ENCODE assay signal across 1 cellular context in genomic region chr16:57159447-57159846, GRCh38.
TF ChIP-seq lines count a peak whose summit lies in the region.

No MANE protein-coding gene starts in this region.

TF ChIP-seq in H1, 55 proteins besides CTCF, POLR2A, EP300 and RAD21 (continued from another document):
- TF ChIP-seq, protein P1, sequence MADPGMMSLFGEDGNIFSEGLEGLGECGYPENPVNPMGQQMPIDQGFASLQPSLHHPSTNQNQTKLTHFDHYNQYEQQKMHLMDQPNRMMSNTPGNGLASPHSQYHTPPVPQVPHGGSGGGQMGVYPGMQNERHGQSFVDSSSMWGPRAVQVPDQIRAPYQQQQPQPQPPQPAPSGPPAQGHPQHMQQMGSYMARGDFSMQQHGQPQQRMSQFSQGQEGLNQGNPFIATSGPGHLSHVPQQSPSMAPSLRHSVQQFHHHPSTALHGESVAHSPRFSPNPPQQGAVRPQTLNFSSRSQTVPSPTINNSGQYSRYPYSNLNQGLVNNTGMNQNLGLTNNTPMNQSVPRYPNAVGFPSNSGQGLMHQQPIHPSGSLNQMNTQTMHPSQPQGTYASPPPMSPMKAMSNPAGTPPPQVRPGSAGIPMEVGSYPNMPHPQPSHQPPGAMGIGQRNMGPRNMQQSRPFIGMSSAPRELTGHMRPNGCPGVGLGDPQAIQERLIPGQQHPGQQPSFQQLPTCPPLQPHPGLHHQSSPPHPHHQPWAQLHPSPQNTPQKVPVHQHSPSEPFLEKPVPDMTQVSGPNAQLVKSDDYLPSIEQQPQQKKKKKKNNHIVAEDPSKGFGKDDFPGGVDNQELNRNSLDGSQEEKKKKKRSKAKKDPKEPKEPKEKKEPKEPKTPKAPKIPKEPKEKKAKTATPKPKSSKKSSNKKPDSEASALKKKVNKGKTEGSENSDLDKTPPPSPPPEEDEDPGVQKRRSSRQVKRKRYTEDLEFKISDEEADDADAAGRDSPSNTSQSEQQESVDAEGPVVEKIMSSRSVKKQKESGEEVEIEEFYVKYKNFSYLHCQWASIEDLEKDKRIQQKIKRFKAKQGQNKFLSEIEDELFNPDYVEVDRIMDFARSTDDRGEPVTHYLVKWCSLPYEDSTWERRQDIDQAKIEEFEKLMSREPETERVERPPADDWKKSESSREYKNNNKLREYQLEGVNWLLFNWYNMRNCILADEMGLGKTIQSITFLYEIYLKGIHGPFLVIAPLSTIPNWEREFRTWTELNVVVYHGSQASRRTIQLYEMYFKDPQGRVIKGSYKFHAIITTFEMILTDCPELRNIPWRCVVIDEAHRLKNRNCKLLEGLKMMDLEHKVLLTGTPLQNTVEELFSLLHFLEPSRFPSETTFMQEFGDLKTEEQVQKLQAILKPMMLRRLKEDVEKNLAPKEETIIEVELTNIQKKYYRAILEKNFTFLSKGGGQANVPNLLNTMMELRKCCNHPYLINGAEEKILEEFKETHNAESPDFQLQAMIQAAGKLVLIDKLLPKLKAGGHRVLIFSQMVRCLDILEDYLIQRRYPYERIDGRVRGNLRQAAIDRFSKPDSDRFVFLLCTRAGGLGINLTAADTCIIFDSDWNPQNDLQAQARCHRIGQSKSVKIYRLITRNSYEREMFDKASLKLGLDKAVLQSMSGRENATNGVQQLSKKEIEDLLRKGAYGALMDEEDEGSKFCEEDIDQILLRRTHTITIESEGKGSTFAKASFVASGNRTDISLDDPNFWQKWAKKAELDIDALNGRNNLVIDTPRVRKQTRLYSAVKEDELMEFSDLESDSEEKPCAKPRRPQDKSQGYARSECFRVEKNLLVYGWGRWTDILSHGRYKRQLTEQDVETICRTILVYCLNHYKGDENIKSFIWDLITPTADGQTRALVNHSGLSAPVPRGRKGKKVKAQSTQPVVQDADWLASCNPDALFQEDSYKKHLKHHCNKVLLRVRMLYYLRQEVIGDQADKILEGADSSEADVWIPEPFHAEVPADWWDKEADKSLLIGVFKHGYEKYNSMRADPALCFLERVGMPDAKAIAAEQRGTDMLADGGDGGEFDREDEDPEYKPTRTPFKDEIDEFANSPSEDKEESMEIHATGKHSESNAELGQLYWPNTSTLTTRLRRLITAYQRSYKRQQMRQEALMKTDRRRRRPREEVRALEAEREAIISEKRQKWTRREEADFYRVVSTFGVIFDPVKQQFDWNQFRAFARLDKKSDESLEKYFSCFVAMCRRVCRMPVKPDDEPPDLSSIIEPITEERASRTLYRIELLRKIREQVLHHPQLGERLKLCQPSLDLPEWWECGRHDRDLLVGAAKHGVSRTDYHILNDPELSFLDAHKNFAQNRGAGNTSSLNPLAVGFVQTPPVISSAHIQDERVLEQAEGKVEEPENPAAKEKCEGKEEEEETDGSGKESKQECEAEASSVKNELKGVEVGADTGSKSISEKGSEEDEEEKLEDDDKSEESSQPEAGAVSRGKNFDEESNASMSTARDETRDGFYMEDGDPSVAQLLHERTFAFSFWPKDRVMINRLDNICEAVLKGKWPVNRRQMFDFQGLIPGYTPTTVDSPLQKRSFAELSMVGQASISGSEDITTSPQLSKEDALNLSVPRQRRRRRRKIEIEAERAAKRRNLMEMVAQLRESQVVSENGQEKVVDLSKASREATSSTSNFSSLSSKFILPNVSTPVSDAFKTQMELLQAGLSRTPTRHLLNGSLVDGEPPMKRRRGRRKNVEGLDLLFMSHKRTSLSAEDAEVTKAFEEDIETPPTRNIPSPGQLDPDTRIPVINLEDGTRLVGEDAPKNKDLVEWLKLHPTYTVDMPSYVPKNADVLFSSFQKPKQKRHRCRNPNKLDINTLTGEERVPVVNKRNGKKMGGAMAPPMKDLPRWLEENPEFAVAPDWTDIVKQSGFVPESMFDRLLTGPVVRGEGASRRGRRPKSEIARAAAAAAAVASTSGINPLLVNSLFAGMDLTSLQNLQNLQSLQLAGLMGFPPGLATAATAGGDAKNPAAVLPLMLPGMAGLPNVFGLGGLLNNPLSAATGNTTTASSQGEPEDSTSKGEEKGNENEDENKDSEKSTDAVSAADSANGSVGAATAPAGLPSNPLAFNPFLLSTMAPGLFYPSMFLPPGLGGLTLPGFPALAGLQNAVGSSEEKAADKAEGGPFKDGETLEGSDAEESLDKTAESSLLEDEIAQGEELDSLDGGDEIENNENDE (IDR thresholded peaks at IDR 0.05; ENCODE audit: insufficient replicate concordance, low read length), result no peak
- no peak for TF ChIP-seq HDAC6 (IDR thresholded peaks at IDR 0.05; ENCODE audit: low read depth, low read length)
- no peak for TF ChIP-seq SIN3A (conservative IDR thresholded peaks at IDR 0.05 in 1 of 2, IDR thresholded peaks at IDR 0.05 in 1 of 2; ENCODE audit: low read depth in 1 of 2, low read length in 2 of 2)
- no peak for TF ChIP-seq CEBPB (IDR thresholded peaks at IDR 0.05; ENCODE audit: low read depth, low read length)
- no peak for TF ChIP-seq CHD2 (IDR thresholded peaks at IDR 0.05; ENCODE audit: low read length)
- no peak for TF ChIP-seq BACH1 (IDR thresholded peaks at IDR 0.05; ENCODE audit: low read length)
- no peak for TF ChIP-seq HDAC2 (IDR thresholded peaks at IDR 0.05; ENCODE audit: borderline replicate concordance in 1 of 2, low read depth in 2 of 2, low read length in 2 of 2)
